Comparison of ENCODE assay signal across 16 cellular contexts in genomic region chr19:47264629-47265028, GRCh38. TPM values are rescaled to one million over a fixed set of nuclear protein-coding genes. Genes with fewer than 3 reads are reported as not detected.
A peak's percentile ranks its signal among the peaks of the same experiment; 100 is the strongest.
DNase-seq lines count a peak whose midpoint lies in the region; ATAC-seq and TF ChIP-seq lines count a peak whose summit lies in the region.
"Had no signal": no experiment of that assay in that cellular context is flagged by ENCODE, and none has a peak within 500 bp of the region (broad histone marks: within the 10 kb centered on the region; RNA-seq: fewer than 3 reads in every experiment).

No MANE protein-coding gene starts in this region.

- no peak overlapping the region for H3K9ac ChIP-seq in neuronal stem cell (ENCODE audit: low read depth, low read length, poor library complexity)
- no peak overlapping the region for H3K9ac ChIP-seq in H9 (ENCODE audit: extremely low read depth, insufficient read length, low read length)

- intact Hi-C loops in aorta (cut with DNase I) = no loop called here

- H3K9me3 ChIP-seq in neuronal stem cell (replicated peaks in 1 of 2; ENCODE audit: control insufficient read depth in 2 of 2, insufficient read depth in 1 of 2, low read depth in 1 of 2, low read length in 2 of 2) (peaks cover 0 to 5% of the 10 kb centered on the region in 2 donors), aorta (ENCODE audit: control insufficient read depth, low read length) (no peaks in the 10 kb centered on the region), H9 (ENCODE audit: control insufficient read depth, low read depth, low read length) (no peaks in the 10 kb centered on the region)

- H4K91ac ChIP-seq in neuronal stem cell (ENCODE audit: low read depth, low read length, poor library complexity) (no peak overlapping the region), H9 (ENCODE audit: insufficient read length, low read depth, low read length) (no peak overlapping the region)

- POLR2A ChIA-PET in WTC11 (lab: Charles Lee) = no interaction called here

- H2BK5ac ChIP-seq in neuronal stem cell (ENCODE audit: low read length) (peak overlapping the region; percentile 24), H9 (ENCODE audit: insufficient read length, low read length) (no peak overlapping the region)

- H4K20me1 ChIP-seq in H9 (ENCODE audit: control insufficient read depth, insufficient read depth, insufficient read length) = no peaks in the 10 kb centered on the region

- H3K18ac ChIP-seq in neuronal stem cell (ENCODE audit: low read length) = no peak overlapping the region
- no peak overlapping the region for H3K18ac ChIP-seq in H9 (ENCODE audit: insufficient read length, low read depth, low read length)

- no peak overlapping the region for H3K23ac ChIP-seq in neuronal stem cell (ENCODE audit: low read depth, low read length, poor library complexity)
- no peak overlapping the region for H3K23ac ChIP-seq in H9 (ENCODE audit: insufficient read length, low read depth, low read length)

- H3K36me3 Mint-ChIP-seq in WTC11 (peaks cover 67% of the 10 kb centered on the region), H9 (ENCODE audit: insufficient read depth in 1 of 3, low read depth in 3 of 3) (peaks cover 42 to 73% (median 64%) of the 10 kb centered on the region in 3 experiments)

- H3K23me2 ChIP-seq in H9 (ENCODE audit: insufficient read length, low read depth, low read length, poor library complexity, severe bottlenecking) = no peaks in the 10 kb centered on the region

- H3K4me1 ChIP-seq in neuronal stem cell (ENCODE audit: control insufficient read depth in 2 of 2, insufficient read depth in 1 of 2, low read depth in 1 of 2, low read length in 2 of 2) (no peaks in the 10 kb centered on the region), aorta (ENCODE audit: control insufficient read depth in 1 of 2, insufficient read depth in 2 of 2, low read length in 2 of 2) (no peaks in the 10 kb centered on the region), H9 (ENCODE audit: insufficient read depth, low read length) (no peaks in the 10 kb centered on the region)

- H3K79me2 ChIP-seq in H9 (ENCODE audit: insufficient read depth, low read length) = no peaks in the 10 kb centered on the region

- CTCF ChIA-PET in WTC11 (lab: Charles Lee) = no interaction called here

- no peak overlapping the region for H2AK5ac ChIP-seq in neuronal stem cell (ENCODE audit: low read depth, low read length)
- H2AK5ac ChIP-seq in H9 (ENCODE audit: insufficient read length, low read length) = no peak overlapping the region

- DNase-seq in H7 (peak; percentile 41), WTC11 (ENCODE audit: low spot score) (no peak), neuronal stem cell (ENCODE audit: low spot score) (no peak), aorta (no peak), G401 (ENCODE audit: low spot score) (no peak), H9 (no peak)
- DNase-seq in activated CD4-positive, alpha-beta T cell treated with anti-CD3 and anti-CD28 coated beads for 4 hours = no peak
- DNase-seq: C1 segment of cervical spinal cord; Calu3; CD4-positive, alpha-beta T cell; DMS 273 treated with DMSO at 0.1 percent for 48 hours had no signal

- no CpG with 5 or more reads among the region's 30 CpGs for WGBS in neuronal stem cell (ENCODE audit: extremely low coverage in 2 of 2, insufficient read length in 2 of 2, insufficient replicate concordance in 1 of 2), 2 donors
- WGBS in aorta, 2 donors = 94% methylated on average over 29 to 30 of the region's 30 CpGs
- no CpG with 5 or more reads among the region's 30 CpGs for WGBS in H9 (ENCODE audit: extremely low coverage, insufficient read length, low lambda C conversion rate)

- H3K4me3 ChIP-seq in H7 (ENCODE audit: insufficient read depth, low read depth, low read length) (no peak overlapping the region), neuronal stem cell (ENCODE audit: low read length in 2 of 2) (no peak overlapping the region), aorta (ENCODE audit: low read length in 2 of 2) (no peak overlapping the region)

- in situ Hi-C loops in G401 (cut with HindIII; ENCODE audit: low sequenced_read_pairs) = no loop called here

- no peak overlapping the region for H3K56ac ChIP-seq in H9 (ENCODE audit: insufficient read length, low read depth, low read length)

- H4K5ac ChIP-seq in H9 (ENCODE audit: insufficient read length, low read depth, low read length) = no peak overlapping the region

- H3K27me3 ChIP-seq in H7 (ENCODE audit: control insufficient read depth, insufficient read depth, low read length) (no peaks in the 10 kb centered on the region), neuronal stem cell (ENCODE audit: control insufficient read depth in 3 of 3, insufficient read depth in 3 of 3, low read depth in 1 of 3, low read length in 3 of 3) (no peaks in the 10 kb centered on the region), aorta (ENCODE audit: control insufficient read depth in 1 of 2, insufficient read depth in 2 of 2, low read length in 1 of 2) (no peaks in the 10 kb centered on the region), H9 (ENCODE audit: insufficient read depth, low read length) (no peaks in the 10 kb centered on the region)

- no peaks in the 10 kb centered on the region for H3K27me3 Mint-ChIP-seq in WTC11 (ENCODE audit: low read depth)
- no peaks in the 10 kb centered on the region for H3K27me3 Mint-ChIP-seq in H9 (ENCODE audit: low read depth)
- H3K27me3 Mint-ChIP-seq: B cell; CD4-positive, alpha-beta T cell had no signal

- H4K8ac ChIP-seq in neuronal stem cell (ENCODE audit: low read depth, low read length) (no peak overlapping the region), H9 (replicated peaks; ENCODE audit: insufficient read length, low read depth, low read length) (no peak overlapping the region)

- H3K79me1 ChIP-seq in neuronal stem cell (ENCODE audit: low read depth, low read length) (peaks cover 18% of the 10 kb centered on the region), H9 (ENCODE audit: insufficient read depth, low read depth, low read length, poor library complexity, severe bottlenecking) (no peaks in the 10 kb centered on the region)

- H2AFZ ChIP-seq in neuronal stem cell (ENCODE audit: low read length) (no peak overlapping the region), H9 (ENCODE audit: low read length) (no peak overlapping the region)

- H3K14ac ChIP-seq in neuronal stem cell (ENCODE audit: low read length) (no peak overlapping the region), H9 (ENCODE audit: insufficient read depth, low read length) (no peak overlapping the region; the same call in 1 of the 2 replicates)

- no peak for TF ChIP-seq CTCF in WTC11 (IDR thresholded peaks at IDR 0.05)
- TF ChIP-seq CTCF in H9 (conservative IDR thresholded peaks at IDR 0.05) = no peak

- H3K4ac ChIP-seq in neuronal stem cell (ENCODE audit: low read length) = no peak overlapping the region
- H3K4ac ChIP-seq in H9 (ENCODE audit: low read depth, low read length) = no peak overlapping the region

- H3K4me1 Mint-ChIP-seq in WTC11 (no peaks in the 10 kb centered on the region), H9 (peaks cover 0 to 3% of the 10 kb centered on the region in 2 experiments; a peak in 1 of 4 replicates)

- H3K27ac Mint-ChIP-seq in WTC11 (0 out of 2 replicates have a peak overlapping the region, but pooled peaks have one; percentile 24), H9 (no peak overlapping the region)
- H3K27ac Mint-ChIP-seq: CD4-positive, alpha-beta T cell had no signal

- no peak overlapping the region for H3K4me2 ChIP-seq in neuronal stem cell (ENCODE audit: insufficient read depth, low read length, poor library complexity, severe bottlenecking)
- no peak overlapping the region for H3K4me2 ChIP-seq in H9 (ENCODE audit: insufficient read depth, insufficient read length, low read length)

- H3K9me3 Mint-ChIP-seq in WTC11 (no peaks in the 10 kb centered on the region), H9 (no peaks in the 10 kb centered on the region)
- H3K9me3 Mint-ChIP-seq: CD4-positive, alpha-beta T cell had no signal

- H2BK120ac ChIP-seq in neuronal stem cell (ENCODE audit: low read depth, low read length) (no peak overlapping the region), H9 (ENCODE audit: low read depth, low read length, poor library complexity, severe bottlenecking) (no peak overlapping the region)

- no peak overlapping the region for H2BK15ac ChIP-seq in neuronal stem cell (ENCODE audit: low read length)
- no peak overlapping the region for H2BK15ac ChIP-seq in H9 (ENCODE audit: low read depth, low read length)

- no peak overlapping the region for H3K4me3 Mint-ChIP-seq in WTC11
- H3K4me3 Mint-ChIP-seq in H9 = no peak overlapping the region
- H3K4me3 Mint-ChIP-seq: B cell; CD4-positive, alpha-beta T cell had no signal

- no peak overlapping the region for H3K27ac ChIP-seq in neuronal stem cell (replicated peaks; ENCODE audit: low read length)
- no peak overlapping the region for H3K27ac ChIP-seq in aorta (ENCODE audit: low read depth in 1 of 2, low read length in 2 of 2)
- H3K27ac ChIP-seq in H9 (ENCODE audit: insufficient read length, low read depth, low read length) = no peak overlapping the region
- H3K27ac ChIP-seq: HL-60 had no signal

- no peak overlapping the region for H3T11ph ChIP-seq in H9 (ENCODE audit: low read length)

- ATAC-seq in WTC11 (no peak), aorta (ENCODE audit: low FRiP score) (peak; percentile 26)
- ATAC-seq: HCT116 had no signal

- H2BK12ac ChIP-seq in neuronal stem cell (ENCODE audit: low read length) (no peak overlapping the region), H9 (ENCODE audit: insufficient read length, low read depth, low read length) (no peak overlapping the region)

- peaks cover 18% of the 10 kb centered on the region for H3K36me3 ChIP-seq in H7 (replicated peaks; ENCODE audit: control insufficient read depth, insufficient read depth, low read length)
- peaks cover 46 to 80% of the 10 kb centered on the region in 2 donors for H3K36me3 ChIP-seq in neuronal stem cell (replicated peaks in 1 of 2; ENCODE audit: control insufficient read depth in 2 of 2, insufficient read depth in 2 of 2, low read length in 2 of 2)
- peaks cover 0 to 3% of the 10 kb centered on the region in 2 donors for H3K36me3 ChIP-seq in aorta (ENCODE audit: control insufficient read depth in 1 of 2, insufficient read depth in 2 of 2, low read length in 1 of 2)

- no peak overlapping the region for H2BK20ac ChIP-seq in H9 (ENCODE audit: low read depth, low read length, poor library complexity, severe bottlenecking)

RNA-seq across cellular contexts. Expression of gene CCDC9, which starts 8.3 kb away (rescaled TPM):
- total RNA-seq in H7 (2014; rRNA removed; shearing (Covaris generic)) = 10.9 and 14.0 TPM in 2 replicates
- total RNA-seq in WTC11 (2021) = 30.4 to 37.7 TPM (median 33.0 TPM) in 3 replicates
- 15.9 TPM for polyA plus RNA-seq in neuronal stem cell (2013, experiment 1 of 2)
- 14.8 TPM for polyA plus RNA-seq in neuronal stem cell (2013, experiment 2 of 2)
- 10 to 100 TPM; 43.4 to 43.8 TPM for total RNA-seq in aorta
- 10 to 100 TPM; 20.7 to 35.8 TPM for polyA plus RNA-seq in aorta
- 16.5 and 22.2 TPM in 2 replicates for total RNA-seq in G401 (2014; rRNA removed; shearing (Covaris generic))
- total RNA-seq in H9 (2021) = 34.4 and 36.9 TPM in 2 replicates

RNA-seq across cellular contexts. Expression of gene INAFM1, which starts 10.1 kb away (rescaled TPM):
- total RNA-seq in H7 (2014; rRNA removed; shearing (Covaris generic)) = 2.0 and 2.9 TPM in 2 replicates
- total RNA-seq in WTC11 (2021) = 7.0 to 8.1 TPM (median 7.3 TPM) in 3 replicates
- 7.5 TPM for polyA plus RNA-seq in neuronal stem cell (2013, experiment 1 of 2)
- 6.6 TPM for polyA plus RNA-seq in neuronal stem cell (2013, experiment 2 of 2)
- total RNA-seq in aorta = 10 to 100 TPM; 26.2 to 48.0 TPM
- polyA plus RNA-seq in aorta = 10 to 100 TPM in 1 of 2 donors, 1 to 10 TPM in 1; 5.4 to 81.7 TPM
- 7.0 and 11.0 TPM in 2 replicates for total RNA-seq in G401 (2014; rRNA removed; shearing (Covaris generic))
- total RNA-seq in H9 (2021) = 8.5 and 9.2 TPM in 2 replicates

RNA-seq across cellular contexts. Expression of gene BBC3, which starts 33.6 kb away (rescaled TPM):
- 13.4 and 20.7 TPM in 2 replicates for total RNA-seq in H7 (2014; rRNA removed; shearing (Covaris generic))
- total RNA-seq in WTC11 (2021) (29.4 to 49.5 TPM (median 32.2 TPM) in 3 replicates), aorta (1 to 10 TPM; 8.0 to 8.6 TPM), H9 (2021) (23.2 and 24.8 TPM in 2 replicates)
- 20.7 TPM for polyA plus RNA-seq in neuronal stem cell (2013, experiment 1 of 2)
- polyA plus RNA-seq in neuronal stem cell (2013, experiment 2 of 2) = 20.0 TPM
- 1 to 10 TPM; 6.1 TPM for polyA plus RNA-seq in aorta
- 38.6 and 66.3 TPM in 2 replicates for total RNA-seq in G401 (2014; rRNA removed; shearing (Covaris generic))

RNA-seq across cellular contexts. Expression of gene C5AR1, which starts 45.0 kb away (rescaled TPM):
- 0.17 TPM in 1 of 2 replicates, not detected in the other for total RNA-seq in H7 (2014; rRNA removed; shearing (Covaris generic))
- total RNA-seq in WTC11 (2021) = 0.18 to 0.32 TPM (median 0.28 TPM) in 3 replicates
- polyA plus RNA-seq in neuronal stem cell (2013, experiment 1 of 2) = not detected
- 0.04 TPM for polyA plus RNA-seq in neuronal stem cell (2013, experiment 2 of 2)
- 10 to 100 TPM; 38.7 to 52.7 TPM for total RNA-seq in aorta
- 10 to 100 TPM in 1 of 2 donors, 1 to 10 TPM in 1; 7.9 to 12.5 TPM for polyA plus RNA-seq in aorta
- total RNA-seq in G401 (2014; rRNA removed; shearing (Covaris generic)) = 0.68 and 0.92 TPM in 2 replicates
- 1.8 TPM in 2 replicates for total RNA-seq in H9 (2021)
- total RNA-seq: Daoy, H1 had no signal
